21 cellular contexts compared by ENCODE assay signal in genomic region chr12:25295361-25295760, GRCh38.
"Had no signal": no experiment of that assay in that cellular context is flagged by ENCODE, and none has a peak within 500 bp of the region (broad histone marks: within the 10 kb centered on the region; RNA-seq: fewer than 3 reads in every experiment).

No MANE protein-coding gene starts in this region.

- H3K4me1 ChIP-seq: heart left ventricle, lower lobe of right lung, pancreas, psoas muscle, right atrium auricular region, spleen, testis, vagina had no signal

- ATAC-seq: activated CD8-positive, alpha-beta T cell treated with anti-CD3 and anti-CD28 coated beads, Interleukin-2, amount 10 ng/mL, durations not matched to agents 7 days and 5 days; heart left ventricle; lower lobe of right lung; mucosa of descending colon; pancreas; psoas muscle had no signal

- H3K4me3 ChIP-seq: heart left ventricle, lower lobe of right lung, mucosa of descending colon, pancreas, psoas muscle, right atrium auricular region, spleen, testis, vagina had no signal

- FAIRE-seq: astrocyte, kidney, pancreas had no signal

- H3K27me3 ChIP-seq: heart left ventricle, pancreas, right atrium auricular region, spleen, testis, vagina had no signal

- H3K9me3 ChIP-seq: heart left ventricle, lower lobe of right lung, mucosa of descending colon, pancreas, psoas muscle, right atrium auricular region, spleen, testis, vagina had no signal

- H3K36me3 ChIP-seq: heart left ventricle, lower lobe of right lung, pancreas, right atrium auricular region, spleen, vagina had no signal

- H3K27ac ChIP-seq: heart left ventricle, lower lobe of right lung, pancreas, psoas muscle, right atrium auricular region, spleen, testis, vagina had no signal

- DNase-seq: activated CD4-positive, alpha-beta T cell treated with anti-CD3 and anti-CD28 coated beads, Interleukin-2, amount 50 U/mL, for 1 hour; activated CD8-positive, alpha-beta T cell treated with anti-CD3 and anti-CD28 coated beads, Interleukin-2, amount 10 ng/mL, durations not matched to agents 7 days and 5 days; activated gamma-delta T cell treated with Interleukin-2 at 50 U/mL for 16 hours; central memory CD4-positive, alpha-beta T cell; dermis blood vessel endothelial cell; effector CD8-positive, alpha-beta T cell; heart left ventricle; kidney; lower lobe of right lung; mesendoderm; mucosa of descending colon; nephron progenitor cell; pancreas; psoas muscle; spleen; stimulated activated CD4-positive, alpha-beta T cell treated with anti-CD3 and anti-CD28 coated beads, Interleukin-4, amount 100 ng/mL, for 1 hour; testis; trophoblast cell had no signal
